Comparison of ENCODE assay signal across 8 cellular contexts in the genomic region with DNA sequence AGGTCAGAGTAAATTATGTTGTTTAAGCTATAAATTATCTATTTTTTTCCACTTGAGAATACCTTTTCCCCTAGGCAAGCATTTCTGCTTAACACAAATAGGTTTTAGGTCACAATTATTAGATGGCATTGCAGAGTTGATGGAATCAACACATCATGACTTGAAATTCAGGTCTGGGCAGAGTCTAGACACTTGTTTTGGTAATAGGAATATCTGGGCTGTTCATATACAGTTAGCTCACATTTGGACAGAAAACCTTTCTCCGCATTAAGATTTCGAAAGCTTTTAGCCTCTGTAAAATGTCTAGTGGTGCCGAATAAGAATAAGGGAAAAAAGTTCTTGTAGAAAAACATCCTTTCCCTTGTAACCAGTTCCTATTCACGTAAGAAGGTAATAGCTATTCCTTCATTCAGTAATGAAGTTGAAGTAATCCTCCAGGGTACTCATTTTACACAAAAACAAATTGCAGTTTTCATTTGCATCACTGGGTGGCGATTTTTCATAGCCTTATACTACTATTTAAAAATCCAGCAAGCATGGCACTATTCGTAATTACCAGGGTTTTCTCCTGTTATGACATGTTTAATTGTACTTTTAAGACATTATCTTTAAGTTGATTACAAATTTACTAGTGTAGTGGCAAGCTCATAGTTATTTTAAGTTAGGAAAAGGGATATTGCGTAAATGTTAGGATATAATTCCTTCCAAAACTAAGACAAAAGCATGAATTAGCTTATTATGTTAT. TPM values are rescaled to one million over a fixed set of nuclear protein-coding genes. Genes with fewer than 3 reads are reported as not detected.
A peak's percentile ranks its signal among the peaks of the same experiment; 100 is the strongest.
DNase-seq lines count a peak whose midpoint lies in the region; ATAC-seq and TF ChIP-seq lines count a peak whose summit lies in the region.

No MANE protein-coding gene starts in this region.

- peaks cover 0 to 19% of the 10 kb centered on the region in 2 donors for H3K4me1 ChIP-seq in thoracic aorta (ENCODE audit: control insufficient read depth in 1 of 2, low read depth in 2 of 2)

- H3K27ac ChIP-seq in thoracic aorta = no peak overlapping the region

- H3K9me3 ChIP-seq in thoracic aorta = no peaks in the 10 kb centered on the region

- H3K9me3 Mint-ChIP-seq in HFFc6 (no peaks in the 10 kb centered on the region), memory B cell (peaks cover 2% of the 10 kb centered on the region)

- DNase-seq in stimulated activated CD4-positive, alpha-beta T cell treated with anti-CD3 and anti-CD28 coated beads, Interleukin-2, amount 100 ng/mL, for 4 hours (ENCODE audit: low read depth) = peak; percentile 16
- DNase-seq in stimulated activated CD4-positive, alpha-beta T cell treated with anti-CD3 and anti-CD28 coated beads, Interleukin-1b, Interleukin-23, amount 100 ng/mL, for 48 hours = no peak
- peak; percentile 56 for DNase-seq in HFFc6
- peak; percentile 74 for DNase-seq in NCI-H1417 treated with DMSO at 0.1 percent for 48 hours (lab: John Stamatoyannopoulos, UW)
- DNase-seq in SW480 (ENCODE audit: low spot score) = peak; percentile 67
- DNase-seq in dermis microvascular lymphatic vessel endothelial cell (ENCODE audit: low read depth in 2 of 2) = peak; percentile 43 to 73
- peak; percentile 40 to 59 for DNase-seq in memory B cell (ENCODE audit: low spot score in 2 of 2)
- no peak for DNase-seq in thoracic aorta (ENCODE audit: low spot score)

- H3K36me3 Mint-ChIP-seq in HFFc6 (ENCODE audit: low read depth) (peaks cover 9% of the 10 kb centered on the region; the same call in 1 of the 2 replicates), memory B cell (peaks cover 7% of the 10 kb centered on the region)

- TF ChIP-seq CTCF in HFFc6 (IDR thresholded peaks at IDR 0.05) = peak; percentile 83
- TF ChIP-seq CTCF in thoracic aorta (IDR thresholded peaks at IDR 0.05) = peak; percentile 57

- H3K27me3 Mint-ChIP-seq in HFFc6 (ENCODE audit: insufficient read depth) = no peaks in the 10 kb centered on the region; the same call in 1 of the 2 replicates
- H3K27me3 Mint-ChIP-seq in memory B cell = no peaks in the 10 kb centered on the region

- peak overlapping the region; percentile 14 for H3K4me3 ChIP-seq in thoracic aorta

- ATAC-seq in memory B cell (ENCODE audit: low read depth) (peak; percentile 88), thoracic aorta (ENCODE audit: insufficient number of reproducible peaks, low FRiP score, low read depth) (peak; percentile 50)

- no peak overlapping the region for H3K4me3 Mint-ChIP-seq in HFFc6
- H3K4me3 Mint-ChIP-seq in memory B cell = no peak overlapping the region

- H3K36me3 ChIP-seq in thoracic aorta = no peaks in the 10 kb centered on the region

- no peak overlapping the region for H3K27ac Mint-ChIP-seq in HFFc6
- peak overlapping the region; percentile 45 for H3K27ac Mint-ChIP-seq in memory B cell

- H3K27me3 ChIP-seq in thoracic aorta (replicated peaks; ENCODE audit: insufficient read depth) = no peaks in the 10 kb centered on the region

- H3K4me1 Mint-ChIP-seq in HFFc6 (ENCODE audit: low read depth) (peaks cover 8% of the 10 kb centered on the region), memory B cell (peaks cover 18% of the 10 kb centered on the region)

RNA-seq across cellular contexts. Expression of gene RPA3, which starts 37.0 kb away (rescaled TPM):
- 10 to 100 TPM; 36.7 to 58.0 (median 51.1) TPM for total RNA-seq in HFFc6 (2021; fragmentation: NEBNext Ultra II Directional; extraction: Animal tissue kit (Norgen Biotek cat#: 25700))
- total RNA-seq in dermis microvascular lymphatic vessel endothelial cell = 8.5 and 22.5 TPM in 2 replicates
- total RNA-seq in thoracic aorta = 10 to 100 TPM in 1 of 2 donors, 1 to 10 TPM in 1; 2.7 to 13.7 TPM

RNA-seq across cellular contexts. Expression of gene UMAD1, which starts 40.8 kb away (rescaled TPM):
- 10 to 100 TPM; 11.6 to 14.6 (median 12.1) TPM for total RNA-seq in HFFc6 (2021; fragmentation: NEBNext Ultra II Directional; extraction: Animal tissue kit (Norgen Biotek cat#: 25700))
- total RNA-seq in dermis microvascular lymphatic vessel endothelial cell (3.7 and 3.9 TPM in 2 replicates), thoracic aorta (10 to 100 TPM; 12.9 to 23.9 TPM)

Comparison
In these comparisons a context has a peak if more than half of its experiments do, and no peak if none do; other contexts are left out.
1. DNase-seq: peak in stimulated activated CD4-positive, alpha-beta T cell treated with anti-CD3 and anti-CD28 coated beads, Interleukin-2, amount 100 ng/mL, for 4 hours (single experiment), HFFc6 (single experiment), NCI-H1417 treated with DMSO at 0.1 percent for 48 hours (single experiment), SW480 (single experiment), dermis microvascular lymphatic vessel endothelial cell (2 of 2) and memory B cell (2 of 2); none in stimulated activated CD4-positive, alpha-beta T cell treated with anti-CD3 and anti-CD28 coated beads, Interleukin-1b, Interleukin-23, amount 100 ng/mL, for 48 hours (single experiment) and thoracic aorta (single experiment).